In the genomic region with DNA sequence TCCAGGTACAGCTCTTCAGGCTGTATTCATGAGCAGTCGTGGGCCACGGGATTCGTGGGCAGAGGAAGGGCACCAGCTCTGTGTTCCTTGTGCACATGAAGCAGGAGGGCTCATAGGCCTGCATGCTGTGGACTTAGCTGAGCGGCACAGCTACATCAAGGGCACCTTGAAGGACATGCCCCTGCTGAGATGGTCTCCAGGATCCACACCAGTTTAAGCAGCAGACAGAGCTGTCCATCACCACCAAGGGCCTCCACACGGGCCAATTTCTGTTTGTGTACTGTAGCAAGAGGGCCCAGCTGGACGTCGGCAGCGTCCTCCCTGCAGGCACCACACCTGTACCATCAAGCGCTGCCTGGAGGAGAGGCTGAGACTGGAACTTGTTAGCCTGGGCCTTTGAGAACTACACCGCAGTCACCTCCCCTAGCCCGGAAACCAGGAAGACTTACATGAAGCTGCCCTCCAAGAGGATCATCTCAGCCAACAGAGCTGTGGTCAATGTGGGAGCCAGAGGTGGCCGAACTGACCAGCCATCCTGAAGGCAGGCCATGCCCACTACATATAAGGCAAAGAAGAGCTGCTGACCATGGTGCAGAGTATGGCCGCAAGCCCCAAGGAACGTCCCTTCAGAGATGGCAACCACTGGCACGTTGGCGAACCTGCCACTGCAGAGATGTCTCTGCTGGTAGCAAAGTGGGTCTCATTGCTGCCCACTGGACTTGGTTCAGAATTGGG, we compare ENCODE assay signal across 9 cellular contexts. TPM values are rescaled to one million over a fixed set of nuclear protein-coding genes. Genes with fewer than 3 reads are reported as not detected.
DNase-seq lines count a peak whose midpoint lies in the region; ATAC-seq, FAIRE-seq and TF ChIP-seq lines count a peak whose summit lies in the region.
"Had no signal": no experiment of that assay in that cellular context is flagged by ENCODE, and none has a peak within 500 bp of the region (broad histone marks: within the 10 kb centered on the region; RNA-seq: fewer than 3 reads in every experiment).

No MANE protein-coding gene starts in this region.

- 95% methylated on average over 16 of the region's 16 CpGs; no CpG with 5 or more reads in 1 of the 2 experiments for WGBS in H1 (ENCODE audit: extremely low coverage in 1 of 2, insufficient coverage in 1 of 2, insufficient read length in 1 of 2, insufficient replicate concordance in 2 of 2, low coverage in 1 of 2, low lambda C conversion rate in 2 of 2, missing lambda C conversion rate in 1 of 2), 2 experiments

- intact Hi-C loops in activated CD4-positive, alpha-beta T cell treated with anti-CD3 and anti-CD28 coated beads, Interleukin-2, amount 10 ng/mL, durations not matched to agents 24 days and 14 days (cut with micrococcal nuclease): no loop called here
- intact Hi-C loops in PC-9 (cut with micrococcal nuclease; ENCODE audit: unreplicated experiment): loop anchor here (10.0 kb wide), 1 partner anchor 123 kb away; a partner anchor contains a TSS
- intact Hi-C loops in sciatic nerve (cut with DNase I): no loop called here

- H3K56ac ChIP-seq in H1 (replicated peaks; ENCODE audit: insufficient read length, low read depth, low read length): no peak overlapping the region

- no peaks in the 10 kb centered on the region for H4K20me1 ChIP-seq in PC-9 (ENCODE audit: insufficient read depth)
- H4K20me1 ChIP-seq in H1 (replicated peaks in 1 of 2; ENCODE audit: control insufficient read depth in 1 of 2, insufficient read depth in 2 of 2, low read length in 2 of 2): no peaks in the 10 kb centered on the region

- no peak overlapping the region for H3K4ac ChIP-seq in H1 (replicated peaks; ENCODE audit: insufficient read length, low read depth, low read length)

- TF ChIP-seq POLR2A in H1 (IDR thresholded peaks at IDR 0.05; ENCODE audit: control extremely low read depth in 1 of 2, low read depth in 2 of 2, low read length in 2 of 2): no peak

- peaks cover 39% of the 10 kb centered on the region for H3K4me1 Mint-ChIP-seq in activated CD4-positive, alpha-beta T cell treated with anti-CD3 and anti-CD28 coated beads, Interleukin-2, amount 10 ng/mL, durations not matched to agents 24 days and 14 days
- H3K4me1 Mint-ChIP-seq in natural killer cell treated with Interleukin-12 subunit alpha and Interleukin-12 subunit beta and Interleukin-15 and Interleukin-18, amount 100 ng/mL, for 72 hours (ENCODE audit: low read depth in 2 of 2): peaks cover 12 to 16% of the 10 kb centered on the region in 2 donors

- no peak for ATAC-seq in sciatic nerve
- ATAC-seq in HG03095 (IDR thresholded peaks at IDR 0.05; ENCODE audit: unreplicated experiment): no peak
- no peak for ATAC-seq in natural killer cell treated with Interleukin-12 subunit alpha and Interleukin-12 subunit beta and Interleukin-15 and Interleukin-18, amount 100 ng/mL, for 72 hours

- H3K27me3 ChIP-seq in PC-9 (ENCODE audit: insufficient read depth, low read depth) (no peaks in the 10 kb centered on the region), H1 (replicated peaks in 1 of 4; ENCODE audit: control insufficient read depth in 3 of 4, extremely low read depth in 1 of 4, insufficient read depth in 3 of 4, low read length in 3 of 4) (peaks cover 0 to 2% (median 0%) of the 10 kb centered on the region in 4 experiments; a peak in 3 of 7 replicates)

- no peak for TF ChIP-seq EP300 in H1 (IDR thresholded peaks at IDR 0.05; ENCODE audit: borderline replicate concordance in 1 of 2, low read depth in 2 of 2, low read length in 2 of 2)

- H3K36me3 ChIP-seq in PC-9 (ENCODE audit: low read depth) (no peaks in the 10 kb centered on the region), H1 (ENCODE audit: control insufficient read depth in 2 of 4, insufficient read depth in 4 of 4, low read length in 3 of 4) (no peaks in the 10 kb centered on the region)

- POLR2A ChIA-PET in PC-9 (lab: Charles Lee; ENCODE audit: unreplicated experiment): no interaction called here
- POLR2A ChIA-PET in H1 (lab: Charles Lee; ENCODE audit: partially characterized antibody): interaction anchor here (1.0 kb wide), 2 partner anchors 16 to 139 kb away, joined by 3 read pairs; no protein-coding TSS in a partner anchor

- H2BK5ac ChIP-seq in H1 (ENCODE audit: low read depth, low read length): 0 out of 2 replicates have a peak overlapping the region, but pooled peaks have one; percentile 4

- H3K4me3 Mint-ChIP-seq in activated CD4-positive, alpha-beta T cell treated with anti-CD3 and anti-CD28 coated beads, Interleukin-2, amount 10 ng/mL, durations not matched to agents 24 days and 14 days: no peak overlapping the region
- H3K4me3 Mint-ChIP-seq in natural killer cell treated with Interleukin-12 subunit alpha and Interleukin-12 subunit beta and Interleukin-15 and Interleukin-18, amount 100 ng/mL, for 72 hours: no peak overlapping the region

- H3K27ac Mint-ChIP-seq in activated CD4-positive, alpha-beta T cell treated with anti-CD3 and anti-CD28 coated beads, Interleukin-2, amount 10 ng/mL, durations not matched to agents 24 days and 14 days: peak overlapping the region; percentile 62
- H3K27ac Mint-ChIP-seq in natural killer cell treated with Interleukin-12 subunit alpha and Interleukin-12 subunit beta and Interleukin-15 and Interleukin-18, amount 100 ng/mL, for 72 hours: no peak overlapping the region

- H3K79me1 ChIP-seq in H1 (ENCODE audit: low read depth, low read length): no peaks in the 10 kb centered on the region

- TF ChIP-seq RAD21 in H1 (IDR thresholded peaks at IDR 0.05 in 1 of 2, conservative IDR thresholded peaks at IDR 0.05 in 1 of 2; ENCODE audit: low read depth in 2 of 2, low read length in 2 of 2): no peak

- peak overlapping the region; percentile 11; the same call in 1 of the 2 replicates for H4K8ac ChIP-seq in H1 (ENCODE audit: extremely low read depth, insufficient read depth, low read length)

- BruUV-seq in PC-9 (replicated peaks; lab: Mats Ljungman, UMichigan): no TSS peak

- H2AFZ ChIP-seq in PC-9 (no peak overlapping the region), H1 (ENCODE audit: low read length) (no peak overlapping the region)

- CTCF ChIA-PET in PC-9 (lab: Charles Lee) (no interaction called here), H1 (lab: Charles Lee; ENCODE audit: partially characterized antibody) (interaction anchor here (0.7 to 9.5 kb wide), 6 partner anchors 13 to 163 kb away, joined by 3 to 69 read pairs (median 4); no protein-coding TSS in a partner anchor)

- H3K9ac ChIP-seq in H1 (replicated peaks in 1 of 4; ENCODE audit: extremely low read depth in 1 of 4, low read depth in 3 of 4, low read length in 3 of 4): no peak overlapping the region

- H4K5ac ChIP-seq in H1 (ENCODE audit: insufficient read length, low read depth, low read length): no peak overlapping the region

- 0 out of 2 replicates have a peak overlapping the region, but pooled peaks have one; percentile 16 for H3K4me2 ChIP-seq in PC-9
- H3K4me2 ChIP-seq in H1 (ENCODE audit: insufficient read depth in 1 of 2, low read depth in 2 of 2, low read length in 2 of 2): no peak overlapping the region

- 0 out of 2 replicates have a peak overlapping the region, but pooled peaks have one; percentile 4 for H2AK5ac ChIP-seq in H1 (ENCODE audit: low read depth, low read length)

- H3K79me2 ChIP-seq in PC-9 (ENCODE audit: low read depth): no peaks in the 10 kb centered on the region
- no peaks in the 10 kb centered on the region for H3K79me2 ChIP-seq in H1 (ENCODE audit: control insufficient read depth in 1 of 2, insufficient read depth in 2 of 2, low read length in 2 of 2)

- peak overlapping the region; percentile 35; the same call in 1 of the 2 replicates for H2BK12ac ChIP-seq in H1 (ENCODE audit: low read depth, low read length)

- H3K4me1 ChIP-seq in PC-9 (replicated peaks; ENCODE audit: insufficient read depth) (peaks cover 16% of the 10 kb centered on the region), H1 (replicated peaks in 1 of 4; ENCODE audit: control insufficient read depth in 3 of 4, insufficient read depth in 4 of 4, low read length in 3 of 4) (peaks cover 7 to 19% (median 17%) of the 10 kb centered on the region in 4 experiments)

- H3K14ac ChIP-seq in H1 (ENCODE audit: insufficient read length): no peak overlapping the region

- H3K18ac ChIP-seq in H1 (ENCODE audit: extremely low read depth, low read length): no peak overlapping the region

- DNase-seq in activated CD4-positive, alpha-beta T cell treated with anti-CD3 and anti-CD28 coated beads, Interleukin-2, amount 10 ng/mL, durations not matched to agents 24 days and 14 days: no peak
- no peak for DNase-seq in activated CD4-positive, alpha-beta T cell treated with anti-CD3 and anti-CD28 coated beads, Interleukin-2, amount 50 U/mL, for 48 hours
- DNase-seq in PC-9 (no peak), H1 (ENCODE audit: low read depth in 1 of 2, low spot score in 2 of 2) (no peak), sciatic nerve (ENCODE audit: low spot score) (peak; percentile 42), SIG-M5 (lab: John Stamatoyannopoulos, UW) (no peak)
- no peak for DNase-seq in natural killer cell treated with Interleukin-12 subunit alpha and Interleukin-12 subunit beta and Interleukin-15 and Interleukin-18, amount 100 ng/mL, for 72 hours (ENCODE audit: low spot score)
- DNase-seq: NCI-H524 treated with DMSO at 0.1 percent for 48 hours had no signal

- no peak overlapping the region for H3K23ac ChIP-seq in H1 (ENCODE audit: insufficient read length)

- peak overlapping the region; percentile 5 for H4K91ac ChIP-seq in H1 (replicated peaks; ENCODE audit: insufficient read length, low read length)

- no peak overlapping the region for H2BK20ac ChIP-seq in H1 (ENCODE audit: low read length)

- H3K23me2 ChIP-seq in H1 (ENCODE audit: low read depth, low read length): no peaks in the 10 kb centered on the region

- peaks cover 3% of the 10 kb centered on the region for H3K36me3 Mint-ChIP-seq in activated CD4-positive, alpha-beta T cell treated with anti-CD3 and anti-CD28 coated beads, Interleukin-2, amount 10 ng/mL, durations not matched to agents 24 days and 14 days (ENCODE audit: low read depth)
- no peaks in the 10 kb centered on the region for H3K36me3 Mint-ChIP-seq in natural killer cell treated with Interleukin-12 subunit alpha and Interleukin-12 subunit beta and Interleukin-15 and Interleukin-18, amount 100 ng/mL, for 72 hours

- no peaks in the 10 kb centered on the region for H3K9me3 Mint-ChIP-seq in activated CD4-positive, alpha-beta T cell treated with anti-CD3 and anti-CD28 coated beads, Interleukin-2, amount 10 ng/mL, durations not matched to agents 24 days and 14 days
- H3K9me3 Mint-ChIP-seq in natural killer cell treated with Interleukin-12 subunit alpha and Interleukin-12 subunit beta and Interleukin-15 and Interleukin-18, amount 100 ng/mL, for 72 hours: no peaks in the 10 kb centered on the region

- H3K9me2 ChIP-seq in PC-9 (ENCODE audit: insufficient read depth): no peaks in the 10 kb centered on the region

- H3K4me3 ChIP-seq in PC-9 (no peak overlapping the region), H1 (ENCODE audit: extremely low read depth in 1 of 4, insufficient read depth in 2 of 4, low read depth in 3 of 4, low read length in 4 of 4) (no peak overlapping the region)

- no peaks in the 10 kb centered on the region for H3K9me3 ChIP-seq in PC-9 (ENCODE audit: insufficient read depth, low read depth)
- no peaks in the 10 kb centered on the region for H3K9me3 ChIP-seq in H1 (ENCODE audit: insufficient read depth in 2 of 2, low read depth in 1 of 2, low read length in 1 of 2)

- no peak for TF ChIP-seq CTCF in PC-9 (conservative IDR thresholded peaks at IDR 0.05)
- TF ChIP-seq CTCF in H1 (IDR thresholded peaks at IDR 0.05; ENCODE audit: control extremely low read depth in 1 of 3, insufficient read depth in 1 of 3, low read depth in 1 of 3, low read length in 3 of 3): no peak

- H3K27ac ChIP-seq in PC-9 (no peak overlapping the region), H1 (ENCODE audit: low read depth, low read length) (no peak overlapping the region; the same call in 1 of the 2 replicates)

- H3K27me3 Mint-ChIP-seq in activated CD4-positive, alpha-beta T cell treated with anti-CD3 and anti-CD28 coated beads, Interleukin-2, amount 10 ng/mL, durations not matched to agents 24 days and 14 days: no peaks in the 10 kb centered on the region
- no peaks in the 10 kb centered on the region for H3K27me3 Mint-ChIP-seq in natural killer cell treated with Interleukin-12 subunit alpha and Interleukin-12 subunit beta and Interleukin-15 and Interleukin-18, amount 100 ng/mL, for 72 hours

- no peak overlapping the region for H2BK15ac ChIP-seq in H1 (ENCODE audit: low read length)

- FAIRE-seq in H1 (lab: Jason Lieb, UNC): no peak

- no peak overlapping the region for H2BK120ac ChIP-seq in H1 (replicated peaks; ENCODE audit: low read depth, low read length)

- H3F3A ChIP-seq in PC-9 (ENCODE audit: insufficient read depth, low read depth): peaks cover 20% of the 10 kb centered on the region; the same call in 1 of the 2 replicates

RNA-seq across cellular contexts. Expression of a gene that starts 32.7 kb away (rescaled TPM):
- 21.1 and 21.4 TPM in 2 replicates for total RNA-seq in activated CD4-positive, alpha-beta T cell treated with anti-CD3 and anti-CD28 coated beads, Interleukin-2, amount 10 ng/mL, durations not matched to agents 24 days and 14 days
- total RNA-seq in PC-9 (2021): 10.3 and 13.9 TPM in 2 replicates
- 14.3 and 15.6 TPM in 2 replicates for total RNA-seq in H1 (2021; fragmentation: NEBNext Ultra II Directional; extraction: Animal tissue kit (Norgen Biotek cat#: 25700))
- 14.0 and 23.2 TPM in 2 replicates for polyA plus RNA-seq in H1 (2011; rRNA removed)
- 17.3 TPM for polyA plus RNA-seq in H1 (2011; cell fraction: cytosol; rRNA removed)
- polyA plus RNA-seq in H1 (2011; cell fraction: nucleus; rRNA removed): 21.9 TPM
- 9.1 to 18.9 TPM (median 16.9 TPM) in 4 replicates for polyA plus RNA-seq in H1 (2012, experiment 1 of 2)
- polyA plus RNA-seq in H1 (2012, experiment 2 of 2): 14.8 TPM
- polyA plus RNA-seq in H1 (2013, experiment 1 of 2): 5.8 TPM
- 5.3 TPM for polyA plus RNA-seq in H1 (2013, experiment 2 of 2)
- polyA minus RNA-seq in H1 (2011; rRNA and poly(A)+ RNA removed): 3.8 and 4.5 TPM in 2 replicates
- 6.1 TPM for polyA minus RNA-seq in H1 (2011; cell fraction: cytosol; rRNA and poly(A)+ RNA removed)
- polyA minus RNA-seq in H1 (2011; cell fraction: nucleus; rRNA and poly(A)+ RNA removed): 5.6 TPM
- total RNA-seq in sciatic nerve: 6.2 TPM
- 10 to 100 TPM in 1 of 2 donors, 1 to 10 TPM in 1; 9.7 to 17.9 TPM for total RNA-seq in natural killer cell treated with Interleukin-12 subunit alpha and Interleukin-12 subunit beta and Interleukin-15 and Interleukin-18, amount 100 ng/mL, for 72 hours

RNA-seq across cellular contexts. Expression of a gene that starts 32.7 kb away (rescaled TPM):
- 20.0 and 23.4 TPM in 2 replicates for total RNA-seq in activated CD4-positive, alpha-beta T cell treated with anti-CD3 and anti-CD28 coated beads, Interleukin-2, amount 10 ng/mL, durations not matched to agents 24 days and 14 days
- total RNA-seq in PC-9 (2021) (20.9 and 23.5 TPM in 2 replicates), sciatic nerve (22.9 TPM)
- total RNA-seq in H1 (2021; fragmentation: NEBNext Ultra II Directional; extraction: Animal tissue kit (Norgen Biotek cat#: 25700)): 16.1 and 18.8 TPM in 2 replicates
- 11.5 and 15.5 TPM in 2 replicates for polyA plus RNA-seq in H1 (2011; rRNA removed)
- polyA plus RNA-seq in H1 (2011; cell fraction: cytosol; rRNA removed): 9.8 TPM
- 21.7 TPM for polyA plus RNA-seq in H1 (2011; cell fraction: nucleus; rRNA removed)
- polyA plus RNA-seq in H1 (2012, experiment 1 of 2): 9.6 to 13.3 TPM (median 12.3 TPM) in 4 replicates
- polyA plus RNA-seq in H1 (2012, experiment 2 of 2): 9.3 TPM
- 7.9 TPM for polyA plus RNA-seq in H1 (2013, experiment 1 of 2)
- 7.7 TPM for polyA plus RNA-seq in H1 (2013, experiment 2 of 2)
- 32.1 and 33.6 TPM in 2 replicates for polyA minus RNA-seq in H1 (2011; rRNA and poly(A)+ RNA removed)
- polyA minus RNA-seq in H1 (2011; cell fraction: cytosol; rRNA and poly(A)+ RNA removed): 10.3 TPM
- polyA minus RNA-seq in H1 (2011; cell fraction: nucleus; rRNA and poly(A)+ RNA removed): 21.5 TPM
- total RNA-seq in natural killer cell treated with Interleukin-12 subunit alpha and Interleukin-12 subunit beta and Interleukin-15 and Interleukin-18, amount 100 ng/mL, for 72 hours: 10 to 100 TPM; 11.2 to 26.3 TPM

RNA-seq across cellular contexts. Expression of a gene that starts 54.2 kb away (rescaled TPM):
- total RNA-seq in activated CD4-positive, alpha-beta T cell treated with anti-CD3 and anti-CD28 coated beads, Interleukin-2, amount 10 ng/mL, durations not matched to agents 24 days and 14 days: 104 and 110 TPM in 2 replicates
- total RNA-seq in PC-9 (2021) (99.9 and 107 TPM in 2 replicates), sciatic nerve (155 TPM)
- 15.2 and 16.6 TPM in 2 replicates for total RNA-seq in H1 (2021; fragmentation: NEBNext Ultra II Directional; extraction: Animal tissue kit (Norgen Biotek cat#: 25700))
- polyA plus RNA-seq in H1 (2011; rRNA removed): 33.7 and 45.0 TPM in 2 replicates
- polyA plus RNA-seq in H1 (2011; cell fraction: cytosol; rRNA removed): 30.8 TPM
- polyA plus RNA-seq in H1 (2011; cell fraction: nucleus; rRNA removed): 39.7 TPM
- 21.8 to 30.3 TPM (median 29.0 TPM) in 4 replicates for polyA plus RNA-seq in H1 (2012, experiment 1 of 2)
- 26.2 TPM for polyA plus RNA-seq in H1 (2012, experiment 2 of 2)
- polyA plus RNA-seq in H1 (2013, experiment 1 of 2): 12.0 TPM
- polyA plus RNA-seq in H1 (2013, experiment 2 of 2): 10.6 TPM
- 9.1 and 11.6 TPM in 2 replicates for polyA minus RNA-seq in H1 (2011; rRNA and poly(A)+ RNA removed)
- polyA minus RNA-seq in H1 (2011; cell fraction: cytosol; rRNA and poly(A)+ RNA removed): 25.5 TPM
- 7.3 TPM for polyA minus RNA-seq in H1 (2011; cell fraction: nucleus; rRNA and poly(A)+ RNA removed)
- total RNA-seq in natural killer cell treated with Interleukin-12 subunit alpha and Interleukin-12 subunit beta and Interleukin-15 and Interleukin-18, amount 100 ng/mL, for 72 hours: 100 to 1,000 TPM; 141 to 223 TPM

RNA-seq across cellular contexts. Expression of a gene that starts 54.2 kb away (rescaled TPM):
- 18.4 and 23.5 TPM in 2 replicates for total RNA-seq in activated CD4-positive, alpha-beta T cell treated with anti-CD3 and anti-CD28 coated beads, Interleukin-2, amount 10 ng/mL, durations not matched to agents 24 days and 14 days
- total RNA-seq in PC-9 (2021): 21.7 and 22.4 TPM in 2 replicates
- 14.2 and 14.8 TPM in 2 replicates for total RNA-seq in H1 (2021; fragmentation: NEBNext Ultra II Directional; extraction: Animal tissue kit (Norgen Biotek cat#: 25700))
- 21.9 and 25.0 TPM in 2 replicates for polyA plus RNA-seq in H1 (2011; rRNA removed)
- polyA plus RNA-seq in H1 (2011; cell fraction: cytosol; rRNA removed): 20.2 TPM
- 38.2 TPM for polyA plus RNA-seq in H1 (2011; cell fraction: nucleus; rRNA removed)
- 11.3 to 14.7 TPM (median 13.7 TPM) in 4 replicates for polyA plus RNA-seq in H1 (2012, experiment 1 of 2)
- 16.5 TPM for polyA plus RNA-seq in H1 (2012, experiment 2 of 2)
- polyA plus RNA-seq in H1 (2013, experiment 1 of 2): 8.1 TPM
- 9.0 TPM for polyA plus RNA-seq in H1 (2013, experiment 2 of 2)
- 6.3 and 8.1 TPM in 2 replicates for polyA minus RNA-seq in H1 (2011; rRNA and poly(A)+ RNA removed)
- 6.8 TPM for polyA minus RNA-seq in H1 (2011; cell fraction: cytosol; rRNA and poly(A)+ RNA removed)
- polyA minus RNA-seq in H1 (2011; cell fraction: nucleus; rRNA and poly(A)+ RNA removed): 13.8 TPM
- total RNA-seq in sciatic nerve: 33.9 TPM
- total RNA-seq in natural killer cell treated with Interleukin-12 subunit alpha and Interleukin-12 subunit beta and Interleukin-15 and Interleukin-18, amount 100 ng/mL, for 72 hours: 10 to 100 TPM; 29.9 to 34.3 TPM
